Comparison of ENCODE assay signal across 1 cellular context in genomic region chr5:74400067-74400466, GRCh38.
TF ChIP-seq lines count a peak whose summit lies in the region.

No MANE protein-coding gene starts in this region.

TF ChIP-seq in IMR-90, 13 proteins besides CTCF, POLR2A, EP300 and RAD21:
- no peak for TF ChIP-seq MXI1 (IDR thresholded peaks at IDR 0.05; ENCODE audit: borderline replicate concordance, low read depth, low read length)
- no peak for TF ChIP-seq USF2 (IDR thresholded peaks at IDR 0.05; ENCODE audit: low read depth, low read length)
- TF ChIP-seq CHD1 (IDR thresholded peaks at IDR 0.05; ENCODE audit: low read depth, low read length) = no peak
- TF ChIP-seq FOS (IDR thresholded peaks at IDR 0.05; ENCODE audit: low read depth, low read length) = no peak
- TF ChIP-seq CEBPB (IDR thresholded peaks at IDR 0.05; ENCODE audit: low read depth, low read length) = no peak
- no peak for TF ChIP-seq SMC3 (IDR thresholded peaks at IDR 0.05; ENCODE audit: low read depth, low read length)
- no peak for TF ChIP-seq RFX5 (IDR thresholded peaks at IDR 0.05; ENCODE audit: low read depth, low read length)
- no peak for TF ChIP-seq NFE2L2 (IDR thresholded peaks at IDR 0.05; ENCODE audit: low read depth, low read length)
- TF ChIP-seq ELK1 (IDR thresholded peaks at IDR 0.05; ENCODE audit: borderline replicate concordance, low read depth, low read length) = no peak
- TF ChIP-seq RCOR1 (IDR thresholded peaks at IDR 0.05; ENCODE audit: insufficient replicate concordance, low read length) = no peak
- no peak for TF ChIP-seq BHLHE40 (IDR thresholded peaks at IDR 0.05; ENCODE audit: low read depth, low read length)
- no peak for TF ChIP-seq MAZ (IDR thresholded peaks at IDR 0.05; ENCODE audit: borderline replicate concordance, low read depth, low read length)
- TF ChIP-seq MAFK (IDR thresholded peaks at IDR 0.05; ENCODE audit: low read depth, low read length) = no peak
